ENCODE assay signal across 8 cellular contexts in the genomic region with DNA sequence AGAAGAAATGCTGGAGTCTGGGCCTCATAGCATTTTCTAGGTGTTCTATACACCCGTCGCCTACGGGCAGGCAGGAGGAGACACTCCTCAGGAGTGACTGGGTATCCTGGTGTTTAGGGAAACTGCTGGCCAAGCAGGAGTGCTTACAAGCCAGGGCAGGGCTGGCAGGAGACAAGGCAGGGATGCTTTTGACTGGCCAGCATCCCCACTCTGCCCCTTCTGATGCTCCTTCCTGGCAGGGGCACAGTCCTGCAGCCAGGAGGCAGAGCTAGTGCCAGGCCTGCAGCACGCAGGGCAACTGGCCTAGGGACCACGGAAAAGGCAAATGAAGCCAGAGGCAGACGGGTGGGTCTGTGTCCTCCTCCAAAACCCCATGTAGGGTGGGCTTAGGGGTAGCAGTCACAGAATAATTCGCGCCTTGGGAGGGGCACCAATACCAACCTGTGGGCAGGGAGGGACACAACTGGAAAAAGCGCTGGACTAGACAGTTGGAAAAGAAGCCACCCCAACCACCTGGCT. TPM values are rescaled to one million over a fixed set of nuclear protein-coding genes. Genes with fewer than 3 reads are reported as not detected.
A peak's percentile ranks its signal among the peaks of the same experiment; 100 is the strongest.
DNase-seq lines count a peak whose midpoint lies in the region; ATAC-seq and TF ChIP-seq lines count a peak whose summit lies in the region.

No MANE protein-coding gene starts in this region.

- peaks cover 13% of the 10 kb centered on the region; the same call in 1 of the 2 replicates for H3K79me2 ChIP-seq in SU-DHL-6 (ENCODE audit: insufficient read depth, low read length)

- no peaks in the 10 kb centered on the region for H3K9me3 ChIP-seq in SU-DHL-6 (ENCODE audit: insufficient read depth, low read length)

- peaks cover 8% of the 10 kb centered on the region for H3F3A ChIP-seq in SU-DHL-6 (ENCODE audit: insufficient read depth)

- no peaks in the 10 kb centered on the region for H3K36me3 ChIP-seq in SU-DHL-6 (ENCODE audit: low read length)

- no peaks in the 10 kb centered on the region for H3K27me3 ChIP-seq in SU-DHL-6 (ENCODE audit: low read length)

- peak overlapping the region; percentile 85 for H3K4me3 Mint-ChIP-seq in activated CD4-positive, alpha-beta T cell treated with anti-CD3 and anti-CD28 coated beads for 36 hours

- H3K4me1 Mint-ChIP-seq in activated CD4-positive, alpha-beta T cell treated with anti-CD3 and anti-CD28 coated beads for 36 hours, result peaks cover 41% of the 10 kb centered on the region

- no peaks in the 10 kb centered on the region for H3K9me2 ChIP-seq in SU-DHL-6 (replicated peaks; ENCODE audit: insufficient read depth, low read length)

- peak overlapping the region; percentile 65 for H3K4me2 ChIP-seq in SU-DHL-6 (ENCODE audit: low read depth, low read length, poor library complexity, severe bottlenecking)

- H3K27ac Mint-ChIP-seq in activated CD4-positive, alpha-beta T cell treated with anti-CD3 and anti-CD28 coated beads for 36 hours, result peak overlapping the region; percentile 82

- POLR2A ChIA-PET in activated CD4-positive, alpha-beta T cell treated with anti-CD3 and anti-CD28 coated beads for 36 hours (lab: Charles Lee), result no interaction called here

- peak; percentile 7 for ATAC-seq in activated CD4-positive, alpha-beta T cell treated with anti-CD3 and anti-CD28 coated beads for 36 hours

- peak; percentile 42 for DNase-seq in activated CD4-positive, alpha-beta T cell treated with anti-CD3 and anti-CD28 coated beads for 36 hours
- no peak for DNase-seq in activated CD4-positive, alpha-beta T cell treated with anti-CD3 and anti-CD28 coated beads for 48 hours
- DNase-seq in fibroblast of mammary gland (ENCODE audit: low read depth) (peak; percentile 18), skeletal muscle cell (ENCODE audit: low read depth) (no peak), NCI-H510A (lab: John Stamatoyannopoulos, UW) (no peak), HCEC 1CT (no peak)
- no peak for DNase-seq in activated CD8-positive, alpha-beta memory T cell treated with anti-CD3 and anti-CD28 coated beads, Interleukin-2, amount 50 U/mL, for 48 hours

- H3K27me3 Mint-ChIP-seq in activated CD4-positive, alpha-beta T cell treated with anti-CD3 and anti-CD28 coated beads for 36 hours, result no peaks in the 10 kb centered on the region

- peak overlapping the region; percentile 69 for H2AFZ ChIP-seq in SU-DHL-6 (ENCODE audit: low read depth, low read length, severe bottlenecking)

- TF ChIP-seq CTCF in SU-DHL-6 (IDR thresholded peaks at IDR 0.05; ENCODE audit: insufficient read depth, low read length, poor library complexity, severe bottlenecking) (no peak), fibroblast of mammary gland (conservative IDR thresholded peaks at IDR 0.05; ENCODE audit: control insufficient read depth, insufficient read depth, low read depth, low read length) (peak; percentile 35)

- H3K27ac ChIP-seq in SU-DHL-6 (ENCODE audit: low read depth, low read length), result 0 out of 2 replicates have a peak overlapping the region, but pooled peaks have one; percentile 1

- H4K20me1 ChIP-seq in SU-DHL-6 (ENCODE audit: low read depth, low read length), result no peaks in the 10 kb centered on the region

- CTCF ChIA-PET in activated CD4-positive, alpha-beta T cell treated with anti-CD3 and anti-CD28 coated beads for 36 hours (lab: Charles Lee), result interaction anchor here (9.7 kb wide), 1 partner anchor 21 kb away, joined by 89 read pairs; no protein-coding TSS in a partner anchor

- H3K9me3 Mint-ChIP-seq in activated CD4-positive, alpha-beta T cell treated with anti-CD3 and anti-CD28 coated beads for 36 hours (ENCODE audit: low read depth), result no peaks in the 10 kb centered on the region

- H3K9ac ChIP-seq in SU-DHL-6 (ENCODE audit: low read length), result peak overlapping the region; percentile 88

- H3K36me3 Mint-ChIP-seq in activated CD4-positive, alpha-beta T cell treated with anti-CD3 and anti-CD28 coated beads for 36 hours (ENCODE audit: low read depth), result peaks cover 11% of the 10 kb centered on the region

- peak overlapping the region; percentile 60 for H3K4me3 ChIP-seq in SU-DHL-6 (ENCODE audit: insufficient read depth, low read length, poor library complexity, severe bottlenecking)
- H3K4me3 ChIP-seq in fibroblast of mammary gland (ENCODE audit: control insufficient read depth, low read depth, low read length), result peak overlapping the region; percentile 81
- peak overlapping the region; percentile 79 for H3K4me3 ChIP-seq in skeletal muscle cell (ENCODE audit: low read depth, low read length)

- intact Hi-C loops in activated CD4-positive, alpha-beta T cell treated with anti-CD3 and anti-CD28 coated beads for 36 hours (cut with DNase I, micrococcal nuclease), result loop anchor here in 1 of 2 experiments (1.0 to 5.0 kb wide), 3 partner anchors 62 to 818 kb away; a partner anchor contains a TSS

RNA-seq across cellular contexts. Expression of a gene that starts 4.9 kb away (rescaled TPM):
- total RNA-seq in activated CD4-positive, alpha-beta T cell treated with anti-CD3 and anti-CD28 coated beads for 36 hours, result 10 to 100 TPM; 59.0 to 60.7 TPM

RNA-seq across cellular contexts. Expression of a gene that starts 43.4 kb away (rescaled TPM):
- under 1 TPM; 0.23 to 0.39 TPM for total RNA-seq in activated CD4-positive, alpha-beta T cell treated with anti-CD3 and anti-CD28 coated beads for 36 hours

RNA-seq across cellular contexts. Expression of a gene that starts 50.8 kb away (rescaled TPM):
- 100 to 1,000 TPM; 227 to 309 TPM for total RNA-seq in activated CD4-positive, alpha-beta T cell treated with anti-CD3 and anti-CD28 coated beads for 36 hours

Comparison
In these comparisons a context has a peak if more than half of its experiments do, and no peak if none do; other contexts are left out.
1. DNase-seq: peak in activated CD4-positive, alpha-beta T cell treated with anti-CD3 and anti-CD28 coated beads for 36 hours (single experiment) and fibroblast of mammary gland (single experiment); none in activated CD4-positive, alpha-beta T cell treated with anti-CD3 and anti-CD28 coated beads for 48 hours (single experiment), skeletal muscle cell (single experiment), NCI-H510A (single experiment), activated CD8-positive, alpha-beta memory T cell treated with anti-CD3 and anti-CD28 coated beads, Interleukin-2, amount 50 U/mL, for 48 hours (single experiment) and HCEC 1CT (single experiment).
2. Peak in every context shown above with its lines, with median percentiles within 50 percentile points of each other: H3K4me3 ChIP-seq.